1 cellular context compared by ENCODE assay signal in genomic region chr7:138886501-138886917, GRCh38.
TF ChIP-seq lines count a peak whose summit lies in the region.

No MANE protein-coding gene starts in this region.

TF ChIP-seq in HepG2, 621 proteins besides CTCF, POLR2A, EP300 and RAD21 (continued from another document and continues in another):
- TF ChIP-seq ZNF142 (CRISPR knock-in tag; IDR thresholded peaks at IDR 0.05) (no peak), CSRNP1 (CRISPR knock-in tag; IDR thresholded peaks at IDR 0.05) (no peak), GATAD2A (CRISPR knock-in tag; IDR thresholded peaks at IDR 0.05) (peak; percentile 34; the same call in 1 of the 2 replicates), PCBP1 (IDR thresholded peaks at IDR 0.05; ENCODE audit: borderline replicate concordance, low read depth, low read length) (no peak), ZBTB49 (CRISPR knock-in tag; IDR thresholded peaks at IDR 0.05; ENCODE audit: borderline replicate concordance) (no peak), TCF7 (IDR thresholded peaks at IDR 0.05; ENCODE audit: low read depth) (no peak), FOXP1 (IDR thresholded peaks at IDR 0.05) (0 out of 2 replicates have a peak, but pooled peaks have one; percentile 35), FOXP1 (CRISPR knock-in tag; IDR thresholded peaks at IDR 0.05) (peak; percentile 53; the same call in 1 of the 2 replicates), SNAI1 (CRISPR knock-in tag; IDR thresholded peaks at IDR 0.05; ENCODE audit: borderline replicate concordance) (no peak), IRX3 (CRISPR knock-in tag; IDR thresholded peaks at IDR 0.05; ENCODE audit: borderline replicate concordance, low read depth) (no peak), ZNF816 (CRISPR knock-in tag; IDR thresholded peaks at IDR 0.05; ENCODE audit: borderline replicate concordance) (no peak), MAF1 (CRISPR knock-in tag; IDR thresholded peaks at IDR 0.05; ENCODE audit: borderline replicate concordance) (no peak), HOMEZ (CRISPR knock-in tag; IDR thresholded peaks at IDR 0.05; ENCODE audit: low read depth) (peak; percentile 21; the same call in 1 of the 2 replicates), FOXP4 (CRISPR knock-in tag; IDR thresholded peaks at IDR 0.05) (0 out of 2 replicates have a peak, but pooled peaks have one; percentile 38), FOXO1 (CRISPR knock-in tag; IDR thresholded peaks at IDR 0.05) (no peak), ZNF607 (CRISPR knock-in tag; IDR thresholded peaks at IDR 0.05; ENCODE audit: borderline replicate concordance) (no peak), GATAD1 (CRISPR knock-in tag; IDR thresholded peaks at IDR 0.05) (no peak), ZNF609 (CRISPR knock-in tag; IDR thresholded peaks at IDR 0.05; ENCODE audit: borderline replicate concordance) (no peak), ARID2 (CRISPR knock-in tag; IDR thresholded peaks at IDR 0.05; ENCODE audit: borderline replicate concordance) (no peak), ZNF382 (CRISPR knock-in tag; IDR thresholded peaks at IDR 0.05; ENCODE audit: borderline replicate concordance) (no peak), ZNF629 (CRISPR knock-in tag; conservative IDR thresholded peaks at IDR 0.05) (no peak), ZNF576 (CRISPR knock-in tag; IDR thresholded peaks at IDR 0.05) (peak; percentile 99), SMARCE1 (IDR thresholded peaks at IDR 0.05; ENCODE audit: borderline replicate concordance) (no peak), ZNF282 (IDR thresholded peaks at IDR 0.05; ENCODE audit: partially characterized antibody) (no peak), ZNF788 (CRISPR knock-in tag; IDR thresholded peaks at IDR 0.05; ENCODE audit: borderline replicate concordance) (no peak), ZNF670 (CRISPR knock-in tag; IDR thresholded peaks at IDR 0.05; ENCODE audit: borderline replicate concordance) (no peak), PRDM15 (CRISPR knock-in tag; IDR thresholded peaks at IDR 0.05) (no peak)
